In the genomic region with DNA sequence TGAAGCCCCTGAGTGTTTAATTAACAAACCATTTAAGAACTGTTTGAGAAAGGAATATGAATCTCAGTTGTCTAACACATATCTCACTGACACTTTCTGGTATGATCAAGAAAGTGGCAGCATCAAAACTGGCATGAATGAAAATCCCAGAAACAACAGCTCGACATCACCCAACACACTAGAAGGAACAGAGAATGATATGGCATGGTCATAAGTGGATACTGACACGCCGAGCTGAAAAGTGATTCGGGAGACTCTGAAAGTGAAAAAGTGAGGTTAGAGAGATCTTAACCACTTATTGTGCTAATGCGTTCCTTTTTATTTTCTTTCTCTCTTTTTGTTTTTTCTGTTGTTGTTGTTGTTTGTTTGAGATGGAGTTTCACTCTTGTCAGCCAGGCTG, we compare ENCODE assay signal across 26 cellular contexts. TPM values are rescaled to one million over a fixed set of nuclear protein-coding genes. Genes with fewer than 3 reads are reported as not detected.
DNase-seq lines count a peak whose midpoint lies in the region; ATAC-seq, FAIRE-seq and TF ChIP-seq lines count a peak whose summit lies in the region.
"Had no signal": no experiment of that assay in that cellular context is flagged by ENCODE, and none has a peak within 500 bp of the region (broad histone marks: within the 10 kb centered on the region; RNA-seq: fewer than 3 reads in every experiment).

No MANE protein-coding gene starts in this region.

- in situ Hi-C loops in ACHN (cut with HindIII; ENCODE audit: low pct_ligation_motif_present, low pct_unique_long_range_greater_than_20kb, low sequenced_read_pairs) = no loop called here

- TF ChIP-seq POLR2A in GM12891 (IDR thresholded peaks at IDR 0.05; ENCODE audit: low read depth, low read length) = no peak

- peaks cover under 1% of the 10 kb centered on the region for H3K27me3 Mint-ChIP-seq in glutamatergic neuron (ENCODE audit: unreplicated experiment)
- H3K27me3 Mint-ChIP-seq: B cell had no signal

- H3K27ac Mint-ChIP-seq in glutamatergic neuron (ENCODE audit: unreplicated experiment) = peak overlapping the region; percentile 8
- H3K27ac Mint-ChIP-seq: B cell, CD14-positive monocyte, T-cell had no signal

- peaks cover 7% of the 10 kb centered on the region for H3K36me3 Mint-ChIP-seq in glutamatergic neuron (ENCODE audit: unreplicated experiment)
- H3K36me3 Mint-ChIP-seq: CD14-positive monocyte, T-cell had no signal

- peak; percentile 85 for FAIRE-seq in GM12891 (lab: Jason Lieb, UNC)
- FAIRE-seq: A204.1, D721Med, H54, HepG2 had no signal

- H3K4me3 Mint-ChIP-seq in glutamatergic neuron (ENCODE audit: unreplicated experiment) = no peak overlapping the region
- H3K4me3 Mint-ChIP-seq: B cell, CD14-positive monocyte, T-cell had no signal

- ATAC-seq in GM19351 (IDR thresholded peaks at IDR 0.05; ENCODE audit: unreplicated experiment) = peak; percentile 48
- ATAC-seq in HG03354 (IDR thresholded peaks at IDR 0.05; ENCODE audit: poor library complexity, severe bottlenecking, unreplicated experiment) = peak; percentile 38
- no peak for ATAC-seq in HG03175 (IDR thresholded peaks at IDR 0.05; ENCODE audit: unreplicated experiment)
- ATAC-seq: HepG2, T-cell had no signal

- TF ChIP-seq CTCF in glutamatergic neuron (IDR thresholded peaks at IDR 0.05; ENCODE audit: partially characterized antibody, unreplicated experiment) = no peak

- no peak for DNase-seq in GM12891 (ENCODE audit: insufficient read length, low spot score)
- no peak for DNase-seq in glutamatergic neuron
- DNase-seq in activated effector memory CD4-positive, alpha-beta T cell treated with anti-CD3 and anti-CD28 coated beads, Interleukin-2, amount 50 U/mL, for 16 hours = no peak
- no peak for DNase-seq in ACHN
- DNase-seq in NCI-H2081 (lab: John Stamatoyannopoulos, UW) = no peak
- DNase-seq: KBM-7; MM.1S; NCI-H1048; NCI-H1417 treated with DMSO at 0.1 percent for 48 hours; NCI-H1930; NCI-H226; NCI-H510A treated with DMSO at 0.1 percent for 48 hours; NCI-H748 treated with DMSO at 0.1 percent for 48 hours; NK-92 treated with Interleukin-12 subunit alpha and Interleukin-12 subunit beta, amount 100 ng/mL, for 24 hours; Peyer's patch; SJCRH30; T-cell had no signal

- peaks cover 12% of the 10 kb centered on the region for H3K9me3 Mint-ChIP-seq in glutamatergic neuron (ENCODE audit: unreplicated experiment)
- H3K9me3 Mint-ChIP-seq: T-cell had no signal

- peaks cover 17% of the 10 kb centered on the region for H3K4me1 Mint-ChIP-seq in glutamatergic neuron (ENCODE audit: low read depth, unreplicated experiment)

TF ChIP-seq in GM12891, 5 proteins besides CTCF, POLR2A, EP300 and RAD21:
- TF ChIP-seq PAX5 (IDR thresholded peaks at IDR 0.05; ENCODE audit: insufficient read depth, low read length, severe bottlenecking) (no peak), POLR2AphosphoS5 (IDR thresholded peaks at IDR 0.05; ENCODE audit: low read depth, low read length) (no peak), TAF1 (IDR thresholded peaks at IDR 0.05; ENCODE audit: low read depth, low read length) (no peak), SPI1 (IDR thresholded peaks at IDR 0.05; ENCODE audit: low read depth, low read length) (peak; percentile 54), POU2F2 (IDR thresholded peaks at IDR 0.05; ENCODE audit: low read depth, low read length) (no peak)

RNA-seq across cellular contexts. Expression of gene MRPL35, which starts 37.9 kb away (rescaled TPM):
- polyA plus RNA-seq in GM12891 (2012; ENCODE audit: low read depth, missing spikeins) = 59.4 TPM
- 32.3 TPM for total RNA-seq in glutamatergic neuron (ENCODE audit: unreplicated experiment)

RNA-seq across cellular contexts. Expression of gene IMMT, which starts 41.9 kb away (rescaled TPM):
- polyA plus RNA-seq in GM12891 (2012; ENCODE audit: low read depth, missing spikeins) = 77.0 TPM
- 124 TPM for total RNA-seq in glutamatergic neuron (ENCODE audit: unreplicated experiment)
